In the genomic region with DNA sequence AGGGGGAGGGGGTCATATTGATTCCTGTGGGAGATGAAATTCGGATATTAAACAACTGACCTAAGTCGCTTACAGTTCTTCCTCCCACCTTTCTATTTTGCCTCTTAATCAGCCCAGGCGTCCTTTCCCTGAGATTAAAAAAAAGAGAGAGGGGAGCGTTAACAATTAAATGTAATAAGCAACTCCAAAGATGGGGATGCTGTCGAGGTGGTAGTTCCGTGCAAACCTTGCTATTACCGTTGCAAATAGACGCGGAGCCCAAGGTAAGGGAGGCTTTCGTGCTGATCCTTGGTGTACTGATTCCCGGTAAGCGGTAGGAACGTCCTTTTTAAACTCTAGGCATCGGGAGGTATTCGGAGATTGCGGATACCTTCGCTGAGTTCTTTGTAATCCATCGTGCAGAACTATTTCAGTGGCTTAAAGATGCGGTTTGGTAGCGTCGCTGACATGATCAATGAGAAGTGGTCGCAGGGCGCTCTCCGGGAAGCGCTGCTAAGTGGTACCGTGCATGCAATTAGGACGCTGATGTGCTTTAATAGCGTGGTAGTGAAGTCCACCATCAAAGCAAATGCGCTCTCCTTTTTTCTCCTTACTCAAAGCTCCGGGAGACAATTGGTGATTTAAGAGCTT, we compare ENCODE assay signal across 12 cellular contexts. TPM values are rescaled to one million over a fixed set of nuclear protein-coding genes. Genes with fewer than 3 reads are reported as not detected.
DNase-seq lines count a peak whose midpoint lies in the region; ATAC-seq and TF ChIP-seq lines count a peak whose summit lies in the region.
"Had no signal": no experiment of that assay in that cellular context is flagged by ENCODE, and none has a peak within 500 bp of the region (broad histone marks: within the 10 kb centered on the region; RNA-seq: fewer than 3 reads in every experiment).

No MANE protein-coding gene starts in this region.

- no peaks in the 10 kb centered on the region for H3K36me3 ChIP-seq in ES-I3 (ENCODE audit: insufficient read depth, low read length)
- no peaks in the 10 kb centered on the region for H3K36me3 ChIP-seq in HUES6 (ENCODE audit: control insufficient read depth, insufficient read depth, low read length)
- no peaks in the 10 kb centered on the region for H3K36me3 ChIP-seq in spleen
- H3K36me3 ChIP-seq: neutrophil had no signal

- H3K9ac ChIP-seq in ES-I3 (ENCODE audit: low read depth, low read length) (peak overlapping the region; percentile 74; the same call in 1 of the 2 replicates), HUES6 (ENCODE audit: low read length) (no peak overlapping the region)

- H3K36me3 Mint-ChIP-seq in brain (peaks cover 39% of the 10 kb centered on the region), naive B cell (peaks cover 9 to 16% of the 10 kb centered on the region in 2 donors)

- H3K4me1 ChIP-seq in ES-I3 (ENCODE audit: insufficient read depth, low read length): peaks cover 9% of the 10 kb centered on the region
- peaks cover 20% of the 10 kb centered on the region for H3K4me1 ChIP-seq in HUES6 (ENCODE audit: control insufficient read depth, insufficient read depth, low read length)
- H3K4me1 ChIP-seq in spleen: peaks cover 11 to 61% (median 47%) of the 10 kb centered on the region in 6 donors

- ATAC-seq in naive B cell (ENCODE audit: low read depth in 2 of 2): no peak
- ATAC-seq: K562 had no signal

- H3K27ac ChIP-seq in HUES6 (ENCODE audit: low read depth, low read length): no peak overlapping the region
- no peak overlapping the region for H3K27ac ChIP-seq in spleen
- H3K27ac ChIP-seq: neutrophil had no signal

- intact Hi-C loops in spleen (cut with DNase I; ENCODE audit: low total_unique reads): no loop called here

- TF ChIP-seq CTCF in brain (conservative IDR thresholded peaks at IDR 0.05) (no peak), spleen (IDR thresholded peaks at IDR 0.05 in 8 of 11, conservative IDR thresholded peaks at IDR 0.05 in 3 of 11) (no peak)

- DNase-seq in naive B cell: no peak
- no peak for DNase-seq in NCI-H345 (lab: John Stamatoyannopoulos, UW)
- DNase-seq in occipital lobe (lab: John Stamatoyannopoulos, UW): no peak
- no peak for DNase-seq in SW480 (ENCODE audit: low spot score)
- DNase-seq in spleen: no peak
- DNase-seq: activated CD4-positive, alpha-beta T cell treated with anti-CD3 and anti-CD28 coated beads for 1 hour; DND-41 had no signal

- no peak for TF ChIP-seq POLR2A in spleen (IDR thresholded peaks at IDR 0.05)

- 2 to 6% (median 4%) methylated on average over 30 of the region's 30 CpGs for WGBS in spleen, 5 donors

- H3K27ac Mint-ChIP-seq in brain: peak overlapping the region; percentile 61 to 96 (median 93)
- peak overlapping the region in 2 of 6 donors; percentile 25 to 84 for H3K27ac Mint-ChIP-seq in naive B cell

- H3K27me3 Mint-ChIP-seq in brain (peaks cover 33% of the 10 kb centered on the region), naive B cell (peaks cover 54 to 75% (median 61%) of the 10 kb centered on the region in 3 donors)

- H3K4me3 ChIP-seq in HUES6 (ENCODE audit: low read depth, low read length) (peak overlapping the region; percentile 61), spleen (peak overlapping the region in 2 of 8 donors; percentile 53 to 76)
- H3K4me3 ChIP-seq: K562 had no signal

- H3K4me3 Mint-ChIP-seq in brain: peak overlapping the region; percentile 93 to 100 (median 96)
- H3K4me3 Mint-ChIP-seq in naive B cell: peak overlapping the region in 7 of 8 donors; percentile 15 to 90 (median 77)

- H3K9me3 Mint-ChIP-seq in brain: peaks cover 0 to 12% (median 8%) of the 10 kb centered on the region in 5 experiments
- H3K9me3 Mint-ChIP-seq in naive B cell: peaks cover 0 to 10% (median 4%) of the 10 kb centered on the region in 7 donors

- H3K4me1 Mint-ChIP-seq in brain (peaks cover 59% of the 10 kb centered on the region), naive B cell (peaks cover 22 to 53% (median 48%) of the 10 kb centered on the region in 3 donors)

- H3K9me3 ChIP-seq in ES-I3 (ENCODE audit: control insufficient read depth, insufficient read depth, low read length) (no peaks in the 10 kb centered on the region), HUES6 (ENCODE audit: control insufficient read depth, insufficient read depth, low read depth, low read length) (no peaks in the 10 kb centered on the region), spleen (peaks cover 0 to 9% (median 0%) of the 10 kb centered on the region in 8 donors)
- H3K9me3 ChIP-seq: neutrophil had no signal

- H3K27me3 ChIP-seq in HUES6 (ENCODE audit: control insufficient read depth, insufficient read depth, low read length): peaks cover 84% of the 10 kb centered on the region
- peaks cover 5 to 97% (median 74%) of the 10 kb centered on the region in 7 donors for H3K27me3 ChIP-seq in spleen (replicated peaks in 1 of 7)

RNA-seq across cellular contexts. Expression of gene SLITRK5, which starts 3.1 kb away (rescaled TPM):
- polyA plus RNA-seq in brain (ENCODE audit: insufficient read depth, low read depth, low replicate concordance): 0.64 TPM
- polyA plus RNA-seq in naive B cell (ENCODE audit: low read depth in 6 of 6): under 1 TPM in 1 of 6 donors, not detected in 5; 0.04 TPM
- 48.2 TPM for total RNA-seq in occipital lobe
- total RNA-seq in spleen: under 1 TPM in 6 of 7 donors, not detected in 1; 0.03 to 0.26 (median 0.12) TPM
- under 1 TPM; under 0.01 to 0.03 (median under 0.01) TPM for polyA plus RNA-seq in spleen
- total RNA-seq: K562 had no signal
